Comparison of ENCODE assay signal across 7 cellular contexts in the genomic region with DNA sequence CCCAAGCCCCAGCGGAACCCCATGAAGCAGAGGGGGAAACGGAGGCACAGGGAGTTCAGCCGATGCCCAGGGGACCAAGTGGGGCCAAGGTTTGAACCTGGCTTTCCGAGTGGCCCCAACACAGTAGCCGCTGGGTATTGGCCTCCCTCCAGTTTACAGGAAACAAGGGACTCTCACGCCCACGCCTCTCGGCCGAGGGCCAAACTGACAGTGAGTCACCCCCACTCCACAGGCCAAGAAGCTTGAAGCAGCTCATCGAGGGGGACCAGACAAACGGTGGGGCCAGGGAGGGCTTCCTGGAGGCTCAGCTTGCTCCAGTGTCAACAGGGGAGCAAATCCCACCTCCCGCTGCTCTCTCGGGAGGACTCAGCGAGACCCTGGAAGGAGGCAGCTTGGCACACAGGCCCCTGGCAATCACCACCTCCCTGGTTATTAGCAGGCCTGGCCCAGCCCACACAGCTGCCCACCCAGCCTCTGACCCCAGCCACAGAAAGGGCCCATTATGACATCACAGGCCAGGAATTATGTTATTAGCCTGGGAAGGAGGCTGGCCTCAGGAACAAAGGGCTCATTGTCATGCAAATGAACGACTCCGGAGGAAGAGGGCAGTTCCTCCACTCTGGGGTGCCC. TPM values are rescaled to one million over a fixed set of nuclear protein-coding genes. Genes with fewer than 3 reads are reported as not detected.
DNase-seq lines count a peak whose midpoint lies in the region; ATAC-seq and TF ChIP-seq lines count a peak whose summit lies in the region.

No MANE protein-coding gene starts in this region.

- no peaks in the 10 kb centered on the region for H3K9me3 ChIP-seq in IMR-90 (ENCODE audit: control insufficient read depth, insufficient read depth, low read length)

- H2BK5ac ChIP-seq in IMR-90 (ENCODE audit: low read depth, low read length, poor library complexity, severe bottlenecking): peak overlapping the region; percentile 86

- peak overlapping the region; percentile 62; the same call in 1 of the 2 replicates for H3K23ac ChIP-seq in IMR-90 (ENCODE audit: low read depth, low read length)

- H3K4me1 ChIP-seq in IMR-90 (ENCODE audit: control insufficient read depth, insufficient read depth, low read length): peaks cover 45% of the 10 kb centered on the region

- H2BK15ac ChIP-seq in IMR-90 (ENCODE audit: low read depth, low read length): peak overlapping the region; percentile 40; the same call in 1 of the 3 replicates

- BruUV-seq in IMR-90 (replicated peaks; lab: Mats Ljungman, UMichigan): no TSS peak

- DNase-seq in IMR-90 (peak; percentile 98), head of caudate nucleus (peak in 41 of 42 donors; percentile 56 to 94 (median 82)), osteocyte (ENCODE audit: extremely low spot score, unreplicated experiment) (peak; percentile 91)

- dilution Hi-C loops in IMR-90 (cut with HindIII; ENCODE audit: low sequenced_read_pairs, unreplicated experiment): no loop called here

- H2AK5ac ChIP-seq in IMR-90 (ENCODE audit: low read depth, low read length): peak overlapping the region; percentile 95

- 3% methylated on average over 5 of the region's 16 CpGs; no CpG with 5 or more reads in 1 of the 2 experiments for WGBS in IMR-90 (ENCODE audit: extremely low coverage in 2 of 2, insufficient read length in 1 of 2), 2 experiments

- peaks cover 85% of the 10 kb centered on the region for H3K4me1 Mint-ChIP-seq in osteocyte (ENCODE audit: unreplicated experiment)

- no peaks in the 10 kb centered on the region for H3K27me3 ChIP-seq in IMR-90 (ENCODE audit: control insufficient read depth, insufficient read depth, low read length)

- TF ChIP-seq POLR2A in IMR-90 (IDR thresholded peaks at IDR 0.05; ENCODE audit: low read depth, low read length): no peak

- H3K18ac ChIP-seq in IMR-90 (ENCODE audit: low read depth, low read length): peak overlapping the region; percentile 37; the same call in 1 of the 2 replicates

- H3K9ac ChIP-seq in IMR-90 (ENCODE audit: low read depth, low read length): peak overlapping the region; percentile 7; the same call in 1 of the 2 replicates

- H3K9me1 ChIP-seq in IMR-90 (ENCODE audit: insufficient read depth, low read length): peaks cover 41% of the 10 kb centered on the region

- no peak for TF ChIP-seq CTCF in IMR-90 (conservative IDR thresholded peaks at IDR 0.05; ENCODE audit: low read depth, low read length)
- no peak for TF ChIP-seq CTCF in VCaP (conservative IDR thresholded peaks at IDR 0.05)
- no peak for TF ChIP-seq CTCF in osteocyte (IDR thresholded peaks at IDR 0.05)

- H3K56ac ChIP-seq in IMR-90 (ENCODE audit: extremely low read depth, insufficient read depth, low read length): 0 out of 2 replicates have a peak overlapping the region, but pooled peaks have one; percentile 20

- peak overlapping the region; percentile 86 for H3K4ac ChIP-seq in IMR-90 (ENCODE audit: low read depth, low read length)

- H3K27ac ChIP-seq in IMR-90 (ENCODE audit: insufficient read depth, low read length) (peak overlapping the region; percentile 75), VCaP (peak overlapping the region; percentile 100; the same call in 1 of the 2 replicates)

- no peaks in the 10 kb centered on the region for H3K9me3 Mint-ChIP-seq in osteocyte (ENCODE audit: unreplicated experiment)

- POLR2A ChIA-PET in IMR-90 (lab: Charles Lee; ENCODE audit: unreplicated experiment): interaction anchor here (0.6 kb wide), 1 partner anchor 27 kb away, joined by 3 read pairs; no protein-coding TSS in a partner anchor

- H3K27me3 Mint-ChIP-seq in osteocyte (ENCODE audit: unreplicated experiment): no peaks in the 10 kb centered on the region

- H3K4me2 ChIP-seq in IMR-90 (ENCODE audit: low read depth, low read length): peak overlapping the region; percentile 67

- H3K36me3 Mint-ChIP-seq in osteocyte (ENCODE audit: unreplicated experiment): peaks cover 4% of the 10 kb centered on the region

- peak overlapping the region; percentile 74 for H2AK9ac ChIP-seq in IMR-90 (replicated peaks; ENCODE audit: low read depth, low read length, poor library complexity)

- intact Hi-C loops in IMR-90 (cut with micrococcal nuclease) (loop anchor here (2.0 kb wide), 1 partner anchor 14 kb away; no protein-coding TSS in a partner anchor), head of caudate nucleus (cut with DNase I) (loop anchor here (10.0 kb wide), 1 partner anchor 142 kb away; no protein-coding TSS in a partner anchor)

- in situ Hi-C loops in IMR-90 (cut with MboI; ENCODE audit: low sequenced_read_pairs): no loop called here

- H4K20me1 ChIP-seq in IMR-90 (ENCODE audit: insufficient read depth, low read length): peaks cover 100% of the 10 kb centered on the region

- peak; percentile 12; the same call in 1 of the 2 replicates for TF ChIP-seq RAD21 in IMR-90 (IDR thresholded peaks at IDR 0.05; ENCODE audit: low read length)

- H4K5ac ChIP-seq in IMR-90 (ENCODE audit: low read depth, low read length): peak overlapping the region; percentile 23

- peak overlapping the region; percentile 81 for H3K27ac Mint-ChIP-seq in osteocyte (ENCODE audit: unreplicated experiment)

- H2AFZ ChIP-seq in IMR-90 (replicated peaks; ENCODE audit: low read length, poor library complexity): peak overlapping the region; percentile 54

- CTCF ChIA-PET in IMR-90 (lab: Yijun Ruan, JAX): no interaction called here

- no peak overlapping the region for H3K4me3 Mint-ChIP-seq in osteocyte (ENCODE audit: unreplicated experiment)

- ATAC-seq in IMR-90 (ENCODE audit: low read depth) (peak; percentile 68), HG03025 (IDR thresholded peaks at IDR 0.05; ENCODE audit: low FRiP score, unreplicated experiment) (no peak), HG03139 (IDR thresholded peaks at IDR 0.05; ENCODE audit: unreplicated experiment) (no peak), GM21367 (IDR thresholded peaks at IDR 0.05; ENCODE audit: unreplicated experiment) (no peak)

- H3K36me3 ChIP-seq in IMR-90 (ENCODE audit: control insufficient read depth, insufficient read depth, low read length): peaks cover 4% of the 10 kb centered on the region

- H3K79me1 ChIP-seq in IMR-90 (ENCODE audit: low read depth in 1 of 2, low read length in 2 of 2): peaks cover 32 to 96% of the 10 kb centered on the region in 2 experiments

- peak overlapping the region; percentile 63; the same call in 1 of the 2 replicates for H3K14ac ChIP-seq in IMR-90 (replicated peaks; ENCODE audit: low read depth, low read length)

- H3K4me3 ChIP-seq in IMR-90 (ENCODE audit: insufficient read depth, low read depth, low read length): no peak overlapping the region

- H2BK120ac ChIP-seq in IMR-90 (ENCODE audit: low read depth, low read length): peak overlapping the region; percentile 84

- H4K91ac ChIP-seq in IMR-90 (ENCODE audit: insufficient read depth, low read depth, low read length): peak overlapping the region; percentile 49

- peak overlapping the region; percentile 82 for H2BK20ac ChIP-seq in IMR-90 (ENCODE audit: low read depth, low read length)

- H4K8ac ChIP-seq in IMR-90 (ENCODE audit: low read depth in 2 of 2, low read length in 2 of 2): peak overlapping the region; percentile 15 to 64; a peak in 2 of 4 replicates

TF ChIP-seq in IMR-90, 13 proteins besides CTCF, POLR2A, EP300 and RAD21:
- no peak for TF ChIP-seq RFX5 (IDR thresholded peaks at IDR 0.05; ENCODE audit: low read depth, low read length)
- TF ChIP-seq RCOR1 (IDR thresholded peaks at IDR 0.05; ENCODE audit: insufficient replicate concordance, low read length): no peak
- TF ChIP-seq MAZ (IDR thresholded peaks at IDR 0.05; ENCODE audit: borderline replicate concordance, low read depth, low read length): peak; percentile 70
- TF ChIP-seq SMC3 (IDR thresholded peaks at IDR 0.05; ENCODE audit: low read depth, low read length): no peak
- no peak for TF ChIP-seq CEBPB (IDR thresholded peaks at IDR 0.05; ENCODE audit: low read depth, low read length)
- TF ChIP-seq, protein P1, sequence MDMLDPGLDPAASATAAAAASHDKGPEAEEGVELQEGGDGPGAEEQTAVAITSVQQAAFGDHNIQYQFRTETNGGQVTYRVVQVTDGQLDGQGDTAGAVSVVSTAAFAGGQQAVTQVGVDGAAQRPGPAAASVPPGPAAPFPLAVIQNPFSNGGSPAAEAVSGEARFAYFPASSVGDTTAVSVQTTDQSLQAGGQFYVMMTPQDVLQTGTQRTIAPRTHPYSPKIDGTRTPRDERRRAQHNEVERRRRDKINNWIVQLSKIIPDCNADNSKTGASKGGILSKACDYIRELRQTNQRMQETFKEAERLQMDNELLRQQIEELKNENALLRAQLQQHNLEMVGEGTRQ (IDR thresholded peaks at IDR 0.05; ENCODE audit: low read depth, low read length): no peak
- TF ChIP-seq, protein P2, sequence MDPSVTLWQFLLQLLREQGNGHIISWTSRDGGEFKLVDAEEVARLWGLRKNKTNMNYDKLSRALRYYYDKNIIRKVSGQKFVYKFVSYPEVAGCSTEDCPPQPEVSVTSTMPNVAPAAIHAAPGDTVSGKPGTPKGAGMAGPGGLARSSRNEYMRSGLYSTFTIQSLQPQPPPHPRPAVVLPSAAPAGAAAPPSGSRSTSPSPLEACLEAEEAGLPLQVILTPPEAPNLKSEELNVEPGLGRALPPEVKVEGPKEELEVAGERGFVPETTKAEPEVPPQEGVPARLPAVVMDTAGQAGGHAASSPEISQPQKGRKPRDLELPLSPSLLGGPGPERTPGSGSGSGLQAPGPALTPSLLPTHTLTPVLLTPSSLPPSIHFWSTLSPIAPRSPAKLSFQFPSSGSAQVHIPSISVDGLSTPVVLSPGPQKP (IDR thresholded peaks at IDR 0.05; ENCODE audit: borderline replicate concordance, low read depth, low read length): no peak
- peak; percentile 77 for TF ChIP-seq FOS (IDR thresholded peaks at IDR 0.05; ENCODE audit: low read depth, low read length)

RNA-seq across cellular contexts. Expression of a gene that starts 54.6 kb away (rescaled TPM):
- total RNA-seq in IMR-90 (2012; rRNA removed) (12.9 and 15.3 TPM in 2 replicates), osteocyte (362 and 381 TPM in 2 replicates)
- polyA plus RNA-seq in IMR-90 (2012; rRNA removed): 40.8 and 50.2 TPM in 2 replicates
- polyA plus RNA-seq in IMR-90 (2012; cell fraction: cytosol; rRNA removed): 55.0 and 56.1 TPM in 2 replicates
- polyA plus RNA-seq in IMR-90 (2012; cell fraction: nucleus; rRNA removed; ENCODE audit: low replicate concordance): 151 and 276 TPM in 2 replicates

Comparison
In these comparisons a context has a peak if more than half of its experiments do, and no peak if none do; other contexts are left out.
1. RNA of a gene that starts 54.6 kb away (total RNA-seq): 362 to 381 TPM in osteocyte; 12.9 to 15.3 TPM in IMR-90; every median in the first group is over 10 times any median in the second.
2. Peak in every context shown above with its lines, with median percentiles within 50 percentile points of each other: DNase-seq.